Comparison of ENCODE assay signal across 18 cellular contexts in the genomic region with DNA sequence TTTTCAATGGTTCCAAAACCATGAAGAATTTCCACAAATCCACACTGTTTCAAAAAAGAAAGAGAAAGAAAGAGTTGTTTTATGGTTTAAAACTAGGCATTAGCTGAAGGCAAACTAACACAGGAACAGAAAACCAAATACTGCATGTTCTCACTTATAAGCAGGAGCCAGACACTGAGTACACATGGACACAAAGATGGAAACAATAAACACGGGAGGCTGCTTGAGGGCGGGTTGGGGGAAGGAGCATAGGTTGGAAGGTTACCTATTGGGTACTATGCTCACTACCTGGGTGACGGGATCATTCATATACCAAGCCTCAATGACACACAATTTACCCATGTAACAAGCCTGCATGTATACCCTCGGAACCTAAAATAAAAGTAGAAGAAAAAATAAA. TPM values are rescaled to one million over a fixed set of nuclear protein-coding genes. Genes with fewer than 3 reads are reported as not detected.
"Had no signal": no experiment of that assay in that cellular context is flagged by ENCODE, and none has a peak within 500 bp of the region (broad histone marks: within the 10 kb centered on the region; RNA-seq: fewer than 3 reads in every experiment).

No MANE protein-coding gene starts in this region.

- H3K36me3 ChIP-seq: adrenal gland, brain microvascular endothelial cell, heart left ventricle, left ventricle myocardium inferior had no signal

- H3K9me3 ChIP-seq: adrenal gland, heart left ventricle, left ventricle myocardium inferior, testis had no signal

- H3K27ac ChIP-seq: brain microvascular endothelial cell, left ventricle myocardium inferior, testis had no signal

- H3K27me3 ChIP-seq: adrenal gland, heart left ventricle, testis had no signal

- H3K4me3 ChIP-seq: adrenal gland, heart left ventricle, left ventricle myocardium inferior, testis had no signal

- ATAC-seq: activated T-helper 17 cell treated with anti-CD3 and anti-CD28 coated beads, Interleukin-2, amount 50 U/mL, for 72 hours; heart left ventricle; T-helper 17 cell had no signal

- DNase-seq: activated CD4-positive, alpha-beta T cell treated with anti-CD3 and anti-CD28 coated beads, Interleukin-2, amount 10 ng/mL, durations not matched to agents 7 days and 5 days; activated CD4-positive, CD25-positive, alpha-beta regulatory T cell; activated naive CD4-positive, alpha-beta T cell treated with anti-CD3 and anti-CD28 coated beads, Interleukin-2, amount 50 U/mL, for 16 hours; activated T-cell treated with anti-CD3 and anti-CD28 coated beads for 4 hours; adrenal gland; brain microvascular endothelial cell; dermis blood vessel endothelial cell; foreskin melanocyte; heart left ventricle; left ventricle myocardium inferior; naive B cell; nucleus accumbens; stimulated activated CD4-positive, alpha-beta T cell treated with anti-CD3 and anti-CD28 coated beads, Interleukin-15, amount 100 ng/mL, for 24 hours; stimulated activated CD4-positive, alpha-beta T cell treated with anti-CD3 and anti-CD28 coated beads, Interleukin-4, amount 100 ng/mL, for 24 hours; T-helper 17 cell; testis had no signal

RNA-seq across cellular contexts. Expression of gene SEMA6A, which starts 45.0 kb away (rescaled TPM):
- total RNA-seq: activated CD4-positive, alpha-beta T cell treated with anti-CD3 and anti-CD28 coated beads, Interleukin-2, amount 10 ng/mL, durations not matched to agents 7 days and 5 days; activated CD8-positive, alpha-beta memory T cell treated with anti-CD3 and anti-CD28 coated beads for 36 hours had no signal
